Comparison of ENCODE assay signal across 8 cellular contexts in genomic region chr1:56526571-56527174, GRCh38. TPM values are rescaled to one million over a fixed set of nuclear protein-coding genes. Genes with fewer than 3 reads are reported as not detected.
DNase-seq lines count a peak whose midpoint lies in the region; ATAC-seq and FAIRE-seq lines count a peak whose summit lies in the region.

No MANE protein-coding gene starts in this region.

- DNase-seq in EL = peak; percentile 7
- peak; percentile 41 for DNase-seq in dermis blood vessel endothelial cell
- no peak for DNase-seq in 8988T
- no peak for DNase-seq in middle frontal gyrus (ENCODE audit: extremely low spot score, low spot score)
- DNase-seq in NCI-H1417 (lab: John Stamatoyannopoulos, UW) = no peak
- DNase-seq in urothelium cell line (ENCODE audit: low spot score) = no peak

- no peak for FAIRE-seq in urothelium cell line (lab: Jason Lieb, UNC)

- peak; percentile 52 for ATAC-seq in GM19468 (IDR thresholded peaks at IDR 0.05; ENCODE audit: extremely low read depth, unreplicated experiment)
- ATAC-seq in HG03378 (IDR thresholded peaks at IDR 0.05; ENCODE audit: unreplicated experiment) = peak; percentile 81

RNA-seq across cellular contexts. Expression of gene PLPP3, which starts 52.7 kb away (rescaled TPM):
- total RNA-seq in dermis blood vessel endothelial cell = 39.1 and 49.2 TPM in 2 replicates

Comparison
In these comparisons a context has a peak if more than half of its experiments do, and no peak if none do; other contexts are left out.
1. DNase-seq: peak in EL (single experiment) and dermis blood vessel endothelial cell (single experiment); none in 8988T (single experiment), middle frontal gyrus (single experiment), NCI-H1417 (0 of 3) and urothelium cell line (single experiment).